Comparison of ENCODE assay signal across 27 cellular contexts in the genomic region with DNA sequence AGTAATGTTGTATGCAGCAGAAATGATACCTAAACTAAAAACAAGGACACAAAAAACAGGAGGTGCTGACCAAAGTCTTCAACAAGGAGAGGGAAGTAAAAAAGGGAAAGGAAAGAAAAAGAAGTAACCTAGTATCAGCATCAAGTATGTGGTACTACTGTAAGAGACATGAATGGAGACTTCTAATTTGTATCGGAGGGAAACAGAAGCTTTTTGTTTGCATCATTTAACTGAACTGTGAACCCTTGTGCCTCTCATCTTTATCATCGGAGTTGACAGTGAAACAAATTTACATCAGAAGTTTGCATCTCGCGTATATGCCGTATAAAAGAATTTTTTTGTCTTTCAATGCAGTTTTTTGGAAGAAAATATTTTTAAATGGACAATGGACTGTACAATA. TPM values are rescaled to one million over a fixed set of nuclear protein-coding genes. Genes with fewer than 3 reads are reported as not detected.
DNase-seq lines count a peak whose midpoint lies in the region; ATAC-seq and TF ChIP-seq lines count a peak whose summit lies in the region.
"Had no signal": no experiment of that assay in that cellular context is flagged by ENCODE, and none has a peak within 500 bp of the region (broad histone marks: within the 10 kb centered on the region; RNA-seq: fewer than 3 reads in every experiment).

No MANE protein-coding gene starts in this region.

- H3K27ac Mint-ChIP-seq in activated CD4-positive, alpha-beta T cell treated with anti-CD3 and anti-CD28 coated beads, Interleukin-2, amount 10 ng/mL, durations not matched to agents 24 days and 14 days, result peak overlapping the region; percentile 73
- H3K27ac Mint-ChIP-seq in CD4-positive, alpha-beta T cell, result peak overlapping the region; percentile 20
- H3K27ac Mint-ChIP-seq in activated CD8-positive, alpha-beta T cell treated with anti-CD3 and anti-CD28 coated beads for 36 hours, result peak overlapping the region; percentile 73
- H3K27ac Mint-ChIP-seq: activated B cell treated with CpG ODN at 0.5 μM for 24 hours had no signal

- H3K36me3 ChIP-seq in upper lobe of left lung, result peaks cover 32 to 80% (median 46%) of the 10 kb centered on the region in 4 donors
- H3K36me3 ChIP-seq: prostate gland had no signal

- no peaks in the 10 kb centered on the region for H3K27me3 Mint-ChIP-seq in activated CD4-positive, alpha-beta T cell treated with anti-CD3 and anti-CD28 coated beads, Interleukin-2, amount 10 ng/mL, durations not matched to agents 24 days and 14 days
- no peaks in the 10 kb centered on the region for H3K27me3 Mint-ChIP-seq in CD4-positive, alpha-beta T cell
- H3K27me3 Mint-ChIP-seq in activated CD8-positive, alpha-beta T cell treated with anti-CD3 and anti-CD28 coated beads for 36 hours, result no peaks in the 10 kb centered on the region
- H3K27me3 Mint-ChIP-seq: activated B cell treated with CpG ODN at 0.5 μM for 24 hours had no signal

- H3K4me1 ChIP-seq in upper lobe of left lung, result peaks cover 11 to 18% (median 17%) of the 10 kb centered on the region in 4 donors

- no peak for TF ChIP-seq CTCF in CD4-positive, alpha-beta T cell (IDR thresholded peaks at IDR 0.05)
- no peak for TF ChIP-seq CTCF in activated CD8-positive, alpha-beta T cell treated with anti-CD3 and anti-CD28 coated beads for 36 hours (IDR thresholded peaks at IDR 0.05)
- no peak for TF ChIP-seq CTCF in dorsolateral prefrontal cortex (IDR thresholded peaks at IDR 0.05 in 54 of 56, conservative IDR thresholded peaks at IDR 0.05 in 2 of 56; ENCODE audit: low read depth in 1 of 56, partially characterized antibody in 56 of 56)
- TF ChIP-seq CTCF in upper lobe of left lung (IDR thresholded peaks at IDR 0.05), result no peak

- H3K9me3 ChIP-seq in CD4-positive, alpha-beta T cell (ENCODE audit: control insufficient read depth, low read length), result no peaks in the 10 kb centered on the region
- no peaks in the 10 kb centered on the region for H3K9me3 ChIP-seq in upper lobe of left lung
- H3K9me3 ChIP-seq: MG63, mucosa of descending colon, prostate gland, suprapubic skin had no signal

- POLR2A ChIA-PET in CD4-positive, alpha-beta T cell (lab: Charles Lee), result interaction anchor here (1.2 to 1.5 kb wide), 2 partner anchors 11 to 109 kb away, joined by 4 read pairs; partner anchors contain the start of gene DCP2
- POLR2A ChIA-PET in activated CD8-positive, alpha-beta T cell treated with anti-CD3 and anti-CD28 coated beads for 36 hours (lab: Charles Lee), result interaction anchor here (1.5 kb wide), 1 partner anchor 109 kb away, joined by 4 read pairs; the partner anchor contains the start of gene DCP2

- TF ChIP-seq POLR2A in upper lobe of left lung (IDR thresholded peaks at IDR 0.05), result no peak

- CTCF ChIA-PET in CD4-positive, alpha-beta T cell (lab: Charles Lee), result interaction anchor here (2.6 kb wide), 1 partner anchor 19 kb away, joined by 7 read pairs; no protein-coding TSS in a partner anchor
- CTCF ChIA-PET in activated CD8-positive, alpha-beta T cell treated with anti-CD3 and anti-CD28 coated beads for 36 hours (lab: Charles Lee), result interaction anchor here (1.0 to 1.6 kb wide), 2 partner anchors 11 to 19 kb away, joined by 3 to 4 read pairs; no protein-coding TSS in a partner anchor

- no peaks in the 10 kb centered on the region for H3K9me3 Mint-ChIP-seq in activated CD4-positive, alpha-beta T cell treated with anti-CD3 and anti-CD28 coated beads, Interleukin-2, amount 10 ng/mL, durations not matched to agents 24 days and 14 days
- H3K9me3 Mint-ChIP-seq in CD4-positive, alpha-beta T cell, result no peaks in the 10 kb centered on the region
- H3K9me3 Mint-ChIP-seq in activated CD8-positive, alpha-beta T cell treated with anti-CD3 and anti-CD28 coated beads for 36 hours, result no peaks in the 10 kb centered on the region
- H3K9me3 Mint-ChIP-seq: activated B cell treated with CpG ODN at 0.5 μM for 24 hours had no signal

- no peak overlapping the region for H3K4me3 Mint-ChIP-seq in activated CD4-positive, alpha-beta T cell treated with anti-CD3 and anti-CD28 coated beads, Interleukin-2, amount 10 ng/mL, durations not matched to agents 24 days and 14 days
- H3K4me3 Mint-ChIP-seq in CD4-positive, alpha-beta T cell, result no peak overlapping the region
- H3K4me3 Mint-ChIP-seq in activated CD8-positive, alpha-beta T cell treated with anti-CD3 and anti-CD28 coated beads for 36 hours, result no peak overlapping the region
- H3K4me3 Mint-ChIP-seq: activated B cell treated with CpG ODN at 0.5 μM for 24 hours had no signal

- TF ChIP-seq EP300 in upper lobe of left lung (IDR thresholded peaks at IDR 0.05), result no peak

- WGBS in upper lobe of left lung, 2 donors, result 93 to 96% methylated on average over 5 of the region's 5 CpGs

- H3K36me3 Mint-ChIP-seq in activated CD4-positive, alpha-beta T cell treated with anti-CD3 and anti-CD28 coated beads, Interleukin-2, amount 10 ng/mL, durations not matched to agents 24 days and 14 days (ENCODE audit: low read depth), result peaks cover 72% of the 10 kb centered on the region
- H3K36me3 Mint-ChIP-seq in CD4-positive, alpha-beta T cell (ENCODE audit: low read depth), result peaks cover 74% of the 10 kb centered on the region
- H3K36me3 Mint-ChIP-seq in activated CD8-positive, alpha-beta T cell treated with anti-CD3 and anti-CD28 coated beads for 36 hours (ENCODE audit: low read depth), result peaks cover 58% of the 10 kb centered on the region

- peaks cover 44% of the 10 kb centered on the region for H3K4me1 Mint-ChIP-seq in activated CD4-positive, alpha-beta T cell treated with anti-CD3 and anti-CD28 coated beads, Interleukin-2, amount 10 ng/mL, durations not matched to agents 24 days and 14 days
- H3K4me1 Mint-ChIP-seq in CD4-positive, alpha-beta T cell (ENCODE audit: low read depth), result peaks cover 44% of the 10 kb centered on the region
- H3K4me1 Mint-ChIP-seq in activated CD8-positive, alpha-beta T cell treated with anti-CD3 and anti-CD28 coated beads for 36 hours (ENCODE audit: low read depth), result peaks cover 49% of the 10 kb centered on the region

- DNase-seq in activated CD4-positive, alpha-beta T cell treated with anti-CD3 and anti-CD28 coated beads, Interleukin-2, amount 10 ng/mL, durations not matched to agents 24 days and 14 days, result no peak
- DNase-seq in activated CD4-positive, alpha-beta T cell treated with anti-CD3 and anti-CD28 coated beads for 4 hours, result no peak
- DNase-seq in CD4-positive, alpha-beta T cell, result no peak
- no peak for DNase-seq in activated CD8-positive, alpha-beta T cell treated with anti-CD3 and anti-CD28 coated beads for 36 hours
- DNase-seq in dorsolateral prefrontal cortex, result no peak
- DNase-seq in upper lobe of left lung, result no peak
- DNase-seq in ecto neural progenitor cell (ENCODE audit: low spot score), result no peak
- DNase-seq in GM03348 (ENCODE audit: low spot score), result no peak
- DNase-seq: activated B cell treated with CpG ODN at 0.5 μM for 24 hours; activated effector memory CD4-positive, alpha-beta T cell treated with Interleukin-2 at 50 U/mL for 16 hours; anterior cingulate cortex; COR-L47; dermis blood vessel endothelial cell; DMS79 treated with DMSO at 0.1 percent for 48 hours; H7; KBM-7; MG63; mucosa of descending colon; NCI-H1417; NCI-H446; NCI-H82; OCI-M1; T1000 had no signal

- H3K4me3 ChIP-seq in dorsolateral prefrontal cortex (peak overlapping the region in 5 of 59 donors; percentile 0 to 19 (median 15)), upper lobe of left lung (no peak overlapping the region)
- H3K4me3 ChIP-seq: cardiac muscle cell, MG63, mucosa of descending colon, prostate gland, suprapubic skin had no signal

- intact Hi-C loops in activated CD4-positive, alpha-beta T cell treated with anti-CD3 and anti-CD28 coated beads, Interleukin-2, amount 10 ng/mL, durations not matched to agents 24 days and 14 days (cut with micrococcal nuclease), result no loop called here
- intact Hi-C loops in CD4-positive, alpha-beta T cell (cut with DNase I, micrococcal nuclease), result loop anchor here (10.0 kb wide), 3 partner anchors 97 to 647 kb away; partner anchors contain the start of gene YTHDC2 (in 1 of the 2)
- intact Hi-C loops in activated CD8-positive, alpha-beta T cell treated with anti-CD3 and anti-CD28 coated beads for 36 hours (cut with micrococcal nuclease), result no loop called here
- intact Hi-C loops in dorsolateral prefrontal cortex (cut with DNase I), result no loop called here

- H3K27ac ChIP-seq in CD4-positive, alpha-beta T cell (ENCODE audit: low read depth, low read length), result no peak overlapping the region
- H3K27ac ChIP-seq in dorsolateral prefrontal cortex (peak overlapping the region in 40 of 59 donors; percentile 0 to 83 (median 40)), upper lobe of left lung (no peak overlapping the region)
- H3K27ac ChIP-seq: cardiac muscle cell, prostate gland, suprapubic skin had no signal

- no peaks in the 10 kb centered on the region for H3K27me3 ChIP-seq in CD4-positive, alpha-beta T cell (ENCODE audit: control insufficient read depth, insufficient read depth, low read length)
- H3K27me3 ChIP-seq in dorsolateral prefrontal cortex (no peaks in the 10 kb centered on the region), upper lobe of left lung (no peaks in the 10 kb centered on the region)
- H3K27me3 ChIP-seq: cardiac muscle cell, MG63, suprapubic skin had no signal

- no peak for ATAC-seq in CD4-positive, alpha-beta T cell (ENCODE audit: poor library complexity)
- ATAC-seq in activated CD8-positive, alpha-beta T cell treated with anti-CD3 and anti-CD28 coated beads for 36 hours, result no peak
- no peak for ATAC-seq in upper lobe of left lung (ENCODE audit: low FRiP score in 2 of 2)
- ATAC-seq: mucosa of descending colon, Right ventricle myocardium inferior had no signal

RNA-seq across cellular contexts. Expression of gene SRP19, which starts 6.3 kb away (rescaled TPM):
- total RNA-seq in activated CD4-positive, alpha-beta T cell treated with anti-CD3 and anti-CD28 coated beads, Interleukin-2, amount 10 ng/mL, durations not matched to agents 24 days and 14 days, result 67.4 and 74.3 TPM in 2 replicates
- 10 to 100 TPM; 40.2 to 40.8 TPM for total RNA-seq in CD4-positive, alpha-beta T cell
- total RNA-seq in activated CD8-positive, alpha-beta T cell treated with anti-CD3 and anti-CD28 coated beads for 36 hours, result 10 to 100 TPM; 45.6 to 47.0 TPM
- total RNA-seq in dorsolateral prefrontal cortex, result 10 to 100 TPM; 17.9 to 55.3 (median 37.1) TPM
- 10 to 100 TPM; 27.3 to 90.1 (median 38.9) TPM for total RNA-seq in upper lobe of left lung

RNA-seq across cellular contexts. Expression of gene REEP5, which starts 54.6 kb away (rescaled TPM):
- total RNA-seq in activated CD4-positive, alpha-beta T cell treated with anti-CD3 and anti-CD28 coated beads, Interleukin-2, amount 10 ng/mL, durations not matched to agents 24 days and 14 days, result 74.4 and 75.3 TPM in 2 replicates
- total RNA-seq in CD4-positive, alpha-beta T cell, result 10 to 100 TPM; 25.3 to 26.6 TPM
- 10 to 100 TPM; 38.0 to 40.6 TPM for total RNA-seq in activated CD8-positive, alpha-beta T cell treated with anti-CD3 and anti-CD28 coated beads for 36 hours
- total RNA-seq in dorsolateral prefrontal cortex (100 to 1,000 TPM in 119 of 120 experiments, 10 to 100 TPM in 1; 87.5 to 287 (median 217) TPM), upper lobe of left lung (100 to 1,000 TPM in 2 of 6 donors, 10 to 100 TPM in 4; 43.0 to 108 (median 95.3) TPM)

Comparison
In these comparisons a context has a peak if more than half of its experiments do, and no peak if none do; other contexts are left out.
1. H3K27ac Mint-ChIP-seq: peak in every context shown above with its lines; median percentile 73 in activated CD4-positive, alpha-beta T cell treated with anti-CD3 and anti-CD28 coated beads, Interleukin-2, amount 10 ng/mL, durations not matched to agents 24 days and 14 days; 73 in activated CD8-positive, alpha-beta T cell treated with anti-CD3 and anti-CD28 coated beads for 36 hours; 20 in CD4-positive, alpha-beta T cell.
2. H3K27ac ChIP-seq: peak in dorsolateral prefrontal cortex (40 of 59); none in CD4-positive, alpha-beta T cell (single experiment) and upper lobe of left lung (0 of 4).
3. intact Hi-C loops: an anchor here in CD4-positive, alpha-beta T cell (10.0 kb wide); none called in activated CD4-positive, alpha-beta T cell treated with anti-CD3 and anti-CD28 coated beads, Interleukin-2, amount 10 ng/mL, durations not matched to agents 24 days and 14 days, activated CD8-positive, alpha-beta T cell treated with anti-CD3 and anti-CD28 coated beads for 36 hours and dorsolateral prefrontal cortex.